ENCODE assay signal across 8 cellular contexts in the genomic region with DNA sequence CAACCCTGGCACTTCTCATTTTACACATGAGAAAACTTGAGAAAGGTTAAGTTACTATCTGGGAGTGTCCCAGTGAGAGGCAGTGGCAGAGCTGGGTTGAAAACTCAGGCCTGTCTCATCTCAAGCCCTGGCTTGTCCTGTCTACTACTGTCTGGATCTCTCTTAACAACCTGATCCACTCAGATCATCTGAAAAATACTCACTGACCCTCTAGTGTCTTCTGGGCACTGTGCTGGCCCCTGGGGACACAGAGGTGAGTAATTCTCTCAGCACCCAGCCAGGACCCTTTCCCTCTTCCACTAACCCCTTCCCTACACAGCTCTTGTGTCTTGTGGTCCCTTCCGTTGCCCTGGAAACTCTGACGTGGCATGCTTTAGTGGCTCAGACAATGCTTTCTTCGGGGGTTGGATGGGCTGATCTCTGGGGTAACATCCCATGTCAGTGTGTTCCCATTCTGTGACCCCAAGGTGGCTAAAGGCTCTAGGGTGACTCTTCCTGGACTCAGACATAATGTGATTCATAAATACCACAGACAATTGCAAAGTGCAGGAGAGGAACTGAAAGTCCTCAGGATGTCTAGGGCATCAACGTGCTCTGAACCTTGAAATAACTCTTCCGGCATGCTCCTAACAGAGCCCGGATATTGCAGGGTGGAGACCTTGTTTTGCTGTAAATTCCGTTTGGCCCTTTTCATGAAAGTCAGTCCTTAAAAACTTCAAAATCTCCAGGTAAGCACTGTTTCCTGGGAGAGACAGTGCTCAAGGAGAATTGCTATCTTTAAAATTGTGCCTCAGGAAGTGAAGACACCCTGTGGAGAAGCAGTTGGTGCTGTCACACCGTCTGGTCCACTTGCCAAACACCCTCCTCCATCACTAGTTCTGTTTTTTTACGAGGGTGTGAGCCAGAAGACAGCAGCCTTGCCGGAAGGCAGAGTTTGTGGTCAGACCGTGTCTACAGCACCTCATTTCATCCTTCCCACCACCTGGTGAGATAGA. TPM values are rescaled to one million over a fixed set of nuclear protein-coding genes. Genes with fewer than 3 reads are reported as not detected.
DNase-seq lines count a peak whose midpoint lies in the region; ATAC-seq and TF ChIP-seq lines count a peak whose summit lies in the region.

No MANE protein-coding gene starts in this region.

- no peaks in the 10 kb centered on the region for H3K79me2 ChIP-seq in SK-N-SH (ENCODE audit: insufficient read depth)
- H3K79me2 ChIP-seq in H9 (ENCODE audit: insufficient read depth, low read length), result no peaks in the 10 kb centered on the region

- no peak for TF ChIP-seq CTCF in SK-N-SH (IDR thresholded peaks at IDR 0.05)
- TF ChIP-seq CTCF in omental fat pad (IDR thresholded peaks at IDR 0.05), result no peak
- TF ChIP-seq CTCF in H9 (conservative IDR thresholded peaks at IDR 0.05), result no peak

- 80% methylated on average over 11 of the region's 11 CpGs for WGBS in SK-N-SH (ENCODE audit: low lambda C conversion rate)
- no CpG with 5 or more reads among the region's 11 CpGs for WGBS in H9 (ENCODE audit: extremely low coverage, insufficient read length, low lambda C conversion rate)

- no peaks in the 10 kb centered on the region for H3K9me2 ChIP-seq in SK-N-SH

- H3T11ph ChIP-seq in H9 (ENCODE audit: low read length), result no peak overlapping the region

- no peak overlapping the region for H3K27ac Mint-ChIP-seq in H9

- no peak overlapping the region for H3K14ac ChIP-seq in H9 (ENCODE audit: insufficient read depth, low read length)

- no peak overlapping the region for H4K5ac ChIP-seq in H9 (ENCODE audit: insufficient read length, low read depth, low read length)

- no peak overlapping the region for H2BK15ac ChIP-seq in H9 (ENCODE audit: low read depth, low read length)

- peaks cover 0 to 8% (median 7%) of the 10 kb centered on the region in 3 experiments; a peak in 3 of 7 replicates for H3K36me3 Mint-ChIP-seq in H9 (ENCODE audit: insufficient read depth in 1 of 3, low read depth in 3 of 3)

- no peak overlapping the region for H2BK5ac ChIP-seq in H9 (ENCODE audit: insufficient read length, low read length)

- peaks cover 68% of the 10 kb centered on the region for H3K27me3 Mint-ChIP-seq in H9 (ENCODE audit: low read depth)

- H3K9ac ChIP-seq in SK-N-SH, result no peak overlapping the region
- H3K9ac ChIP-seq in H9 (ENCODE audit: extremely low read depth, insufficient read length, low read length), result no peak overlapping the region

- H3K36me3 ChIP-seq in SK-N-SH (replicated peaks in 1 of 2; ENCODE audit: control insufficient read depth in 1 of 2, insufficient read depth in 2 of 2, low read length in 1 of 2), result no peaks in the 10 kb centered on the region

- peaks cover 4% of the 10 kb centered on the region for H3K23me2 ChIP-seq in H9 (ENCODE audit: insufficient read length, low read depth, low read length, poor library complexity, severe bottlenecking)

- H2AFZ ChIP-seq in SK-N-SH (ENCODE audit: low read depth) (peak overlapping the region; percentile 48; the same call in 1 of the 2 replicates), H9 (ENCODE audit: low read length) (no peak overlapping the region)

- no peak overlapping the region for H2AK5ac ChIP-seq in H9 (ENCODE audit: insufficient read length, low read length)

- no peak overlapping the region for H2BK120ac ChIP-seq in H9 (ENCODE audit: low read depth, low read length, poor library complexity, severe bottlenecking)

- H3K56ac ChIP-seq in H9 (ENCODE audit: insufficient read length, low read depth, low read length), result no peak overlapping the region

- H4K91ac ChIP-seq in H9 (ENCODE audit: insufficient read length, low read depth, low read length), result no peak overlapping the region

- H3K9me3 ChIP-seq in SK-N-SH (no peaks in the 10 kb centered on the region), H9 (ENCODE audit: control insufficient read depth, low read depth, low read length) (no peaks in the 10 kb centered on the region)

- TF ChIP-seq EP300 in SK-N-SH (IDR thresholded peaks at IDR 0.05; ENCODE audit: borderline replicate concordance in 1 of 2, low read depth in 1 of 2, low read length in 1 of 2), result no peak

- no peak overlapping the region for H3K23ac ChIP-seq in H9 (ENCODE audit: insufficient read length, low read depth, low read length)

- H3K27me3 ChIP-seq in SK-N-SH (ENCODE audit: insufficient read depth) (peaks cover 6% of the 10 kb centered on the region; the same call in 1 of the 2 replicates), H9 (ENCODE audit: insufficient read depth, low read length) (peaks cover 23% of the 10 kb centered on the region)

- no peaks in the 10 kb centered on the region for H3K79me1 ChIP-seq in H9 (ENCODE audit: insufficient read depth, low read depth, low read length, poor library complexity, severe bottlenecking)

- H3K4ac ChIP-seq in H9 (ENCODE audit: low read depth, low read length), result no peak overlapping the region

- peaks cover 13 to 21% of the 10 kb centered on the region in 2 experiments for H3K4me1 Mint-ChIP-seq in H9

- H4K20me1 ChIP-seq in SK-N-SH (ENCODE audit: insufficient read depth), result no peaks in the 10 kb centered on the region
- no peaks in the 10 kb centered on the region for H4K20me1 ChIP-seq in H9 (ENCODE audit: control insufficient read depth, insufficient read depth, insufficient read length)

- no peak for ATAC-seq in SK-N-SH treated with all-trans-retinoic acid at 6 μM for 48 hours
- peak; percentile 79 for ATAC-seq in HG03159 (IDR thresholded peaks at IDR 0.05; ENCODE audit: unreplicated experiment)
- ATAC-seq in omental fat pad (ENCODE audit: low FRiP score), result no peak

- POLR2A ChIA-PET in SK-N-SH (lab: Yijun Ruan, JAX), result no interaction called here

- H2BK20ac ChIP-seq in H9 (ENCODE audit: low read depth, low read length, poor library complexity, severe bottlenecking), result no peak overlapping the region

- DNase-seq in SK-N-SH (no peak), T-helper 9 cell (peak; percentile 59), dermis blood vessel endothelial cell (peak; percentile 16), omental fat pad (ENCODE audit: low spot score) (no peak), H9 (no peak)
- peak; percentile 42 to 63 (median 45) for DNase-seq in stimulated activated CD4-positive, alpha-beta T cell treated with anti-CD3 and anti-CD28 coated beads, TNF-alpha, amount 100 ng/mL, for 24 hours (ENCODE audit: low read depth in 3 of 3)

- no peak overlapping the region for H3K4me2 ChIP-seq in SK-N-SH
- no peak overlapping the region for H3K4me2 ChIP-seq in H9 (ENCODE audit: insufficient read depth, insufficient read length, low read length)

- no peak overlapping the region for H3K4me3 Mint-ChIP-seq in H9

- TF ChIP-seq RAD21 in SK-N-SH (IDR thresholded peaks at IDR 0.05; ENCODE audit: low read length), result no peak

- H3K9me3 Mint-ChIP-seq in H9, result peaks cover 9% of the 10 kb centered on the region in 2 experiments

- CTCF ChIA-PET in SK-N-SH (lab: Yijun Ruan, JAX), result no interaction called here

- peaks cover 0 to 5% of the 10 kb centered on the region in 2 experiments; a peak in 1 of 4 replicates for H3K4me1 ChIP-seq in SK-N-SH (ENCODE audit: control insufficient read depth in 1 of 2, insufficient read depth in 2 of 2, low read depth in 1 of 2, low read length in 1 of 2)
- H3K4me1 ChIP-seq in H9 (ENCODE audit: insufficient read depth, low read length), result no peaks in the 10 kb centered on the region; the same call in 1 of the 2 replicates

- H4K8ac ChIP-seq in H9 (replicated peaks; ENCODE audit: insufficient read length, low read depth, low read length), result no peak overlapping the region

- H3K4me3 ChIP-seq in SK-N-SH (ENCODE audit: low read depth in 2 of 2, low read length in 1 of 2), result no peak overlapping the region

- H3K18ac ChIP-seq in H9 (ENCODE audit: insufficient read length, low read depth, low read length), result no peak overlapping the region

- H3K27ac ChIP-seq in SK-N-SH (ENCODE audit: low read depth in 2 of 2, low read length in 1 of 2) (no peak overlapping the region), H9 (ENCODE audit: insufficient read length, low read depth, low read length) (no peak overlapping the region)

- no peak overlapping the region for H2BK12ac ChIP-seq in H9 (ENCODE audit: insufficient read length, low read depth, low read length)

- no peaks in the 10 kb centered on the region for H3F3A ChIP-seq in SK-N-SH (replicated peaks; ENCODE audit: insufficient read depth)

TF ChIP-seq in SK-N-SH, 30 proteins besides CTCF, POLR2A, EP300 and RAD21 (continues in another document):
- no peak for TF ChIP-seq IRF3 (IDR thresholded peaks at IDR 0.05; ENCODE audit: low read depth, low read length)

TF ChIP-seq in SK-N-SH treated with all-trans-retinoic acid at 6 μM for 48 hours, 23 proteins besides CTCF, POLR2A, EP300 and RAD21 (continues in another document):
- TF ChIP-seq BACH2 (CRISPR knock-in tag; IDR thresholded peaks at IDR 0.05; ENCODE audit: borderline replicate concordance), result no peak
- no peak for TF ChIP-seq TCF4 (CRISPR knock-in tag; IDR thresholded peaks at IDR 0.05; ENCODE audit: borderline replicate concordance)
- no peak for TF ChIP-seq PPARA (CRISPR knock-in tag; IDR thresholded peaks at IDR 0.05; ENCODE audit: borderline replicate concordance)
- no peak for TF ChIP-seq ESRRG (CRISPR knock-in tag; IDR thresholded peaks at IDR 0.05)
- TF ChIP-seq PATZ1 (CRISPR knock-in tag; IDR thresholded peaks at IDR 0.05; ENCODE audit: borderline replicate concordance), result no peak

RNA-seq across cellular contexts. Expression of gene SHISAL2A, which starts 4.0 kb away (rescaled TPM):
- polyA plus RNA-seq in SK-N-SH (2012; rRNA removed), result 0.07 TPM in 1 of 2 replicates, not detected in the other
- not detected in 2 replicates for polyA plus RNA-seq in SK-N-SH (2012; cell fraction: cytosol; rRNA removed)
- polyA plus RNA-seq in SK-N-SH (2012; cell fraction: nucleus; rRNA removed), result 0.05 TPM in 1 of 2 replicates, not detected in the other
- total RNA-seq in dermis blood vessel endothelial cell (not detected in 2 replicates), omental fat pad (not detected), H9 (2021) (0.44 and 0.90 TPM in 2 replicates)

RNA-seq across cellular contexts. Expression of gene GPX7, which starts 34.8 kb away (rescaled TPM):
- 5.7 and 6.2 TPM in 2 replicates for polyA plus RNA-seq in SK-N-SH (2012; rRNA removed)
- polyA plus RNA-seq in SK-N-SH (2012; cell fraction: cytosol; rRNA removed), result 4.4 and 6.3 TPM in 2 replicates
- polyA plus RNA-seq in SK-N-SH (2012; cell fraction: nucleus; rRNA removed), result 2.7 and 2.9 TPM in 2 replicates
- total RNA-seq in dermis blood vessel endothelial cell (7.1 and 24.3 TPM in 2 replicates), omental fat pad (10 to 100 TPM in 3 of 4 donors, 1 to 10 TPM in 1; 8.6 to 23.0 (median 16.3) TPM), H9 (2021) (12.1 and 12.5 TPM in 2 replicates)

Comparison
In these comparisons a context has a peak if more than half of its experiments do, and no peak if none do; other contexts are left out.
1. DNase-seq: peak in T-helper 9 cell (single experiment), dermis blood vessel endothelial cell (single experiment) and stimulated activated CD4-positive, alpha-beta T cell treated with anti-CD3 and anti-CD28 coated beads, TNF-alpha, amount 100 ng/mL, for 24 hours (3 of 3); none in SK-N-SH (single experiment), omental fat pad (single experiment) and H9 (single experiment).